23 cellular contexts compared by ENCODE assay signal in the genomic region with DNA sequence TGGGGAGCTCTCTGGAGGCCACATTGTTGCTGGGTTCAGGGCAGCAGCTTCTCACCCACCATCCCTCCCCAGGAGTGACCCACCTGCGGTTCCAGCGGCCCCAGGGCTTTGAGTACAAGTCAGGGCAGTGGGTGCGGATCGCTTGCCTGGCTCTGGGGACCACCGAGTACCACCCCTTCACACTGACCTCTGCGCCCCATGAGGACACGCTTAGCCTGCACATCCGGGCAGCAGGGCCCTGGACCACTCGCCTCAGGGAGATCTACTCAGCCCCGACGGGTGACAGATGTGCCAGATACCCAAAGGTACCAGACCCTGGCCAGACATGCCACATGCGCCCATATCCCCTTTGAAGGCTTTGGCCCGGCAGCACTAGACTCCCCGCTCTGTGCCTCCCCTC. TPM values are rescaled to one million over a fixed set of nuclear protein-coding genes. Genes with fewer than 3 reads are reported as not detected.
A peak's percentile ranks its signal among the peaks of the same experiment; 100 is the strongest.
DNase-seq lines count a peak whose midpoint lies in the region; ATAC-seq, FAIRE-seq and TF ChIP-seq lines count a peak whose summit lies in the region.
"Had no signal": no experiment of that assay in that cellular context is flagged by ENCODE, and none has a peak within 500 bp of the region (broad histone marks: within the 10 kb centered on the region; RNA-seq: fewer than 3 reads in every experiment).

No MANE protein-coding gene starts in this region.

- H3K36me3 ChIP-seq in RWPE2 (ENCODE audit: low read depth), result no peaks in the 10 kb centered on the region
- no peaks in the 10 kb centered on the region for H3K36me3 ChIP-seq in mammary epithelial cell (ENCODE audit: insufficient read depth, low read length)
- H3K36me3 ChIP-seq in keratinocyte (ENCODE audit: control insufficient read depth in 2 of 2, extremely low read depth in 1 of 2, insufficient read depth in 2 of 2, low read length in 2 of 2), result peaks cover 16 to 18% of the 10 kb centered on the region in 2 experiments

- in situ Hi-C loops in mammary epithelial cell (cut with MboI; ENCODE audit: low sequenced_read_pairs in 2 of 2), result no loop called here

- TF ChIP-seq CTCF in RWPE2 (IDR thresholded peaks at IDR 0.05; ENCODE audit: poor library complexity, severe bottlenecking), result no peak
- no peak for TF ChIP-seq CTCF in mammary epithelial cell (conservative IDR thresholded peaks at IDR 0.05 in 1 of 2, IDR thresholded peaks at IDR 0.05 in 1 of 2; ENCODE audit: extremely low read depth in 1 of 2, insufficient read depth in 1 of 2, low read depth in 1 of 2, low read length in 2 of 2)
- TF ChIP-seq CTCF in keratinocyte (optimal IDR thresholded peaks at IDR 0.05 in 1 of 3, IDR thresholded peaks at IDR 0.05 in 1 of 3, conservative IDR thresholded peaks at IDR 0.05 in 1 of 3; ENCODE audit: extremely low read depth in 1 of 3, insufficient read depth in 2 of 3, low read length in 3 of 3), result no peak

- peaks cover 2% of the 10 kb centered on the region for H3K9me1 ChIP-seq in keratinocyte (ENCODE audit: control insufficient read depth, extremely low read depth, insufficient read depth, low read length)

- no TSS peak for BruUV-seq in mammary epithelial cell (replicated peaks; lab: Mats Ljungman, UMichigan)

- peaks cover 60% of the 10 kb centered on the region for H3K4me1 Mint-ChIP-seq in stimulated activated effector memory CD8-positive, alpha-beta T cell treated with anti-CD3 and anti-CD28 coated beads, Interleukin-12 subunit alpha, Interleukin-12 subunit beta, amount 100 ng/mL, for 72 hours
- peaks cover 23% of the 10 kb centered on the region for H3K4me1 Mint-ChIP-seq in T-helper 2 cell treated with Interferon-gamma antibody and Interleukin-4, amounts not matched to agents 5 μg/mL and 100 μg/mL, for 36 hours (ENCODE audit: low read depth)
- peaks cover 25% of the 10 kb centered on the region for H3K4me1 Mint-ChIP-seq in stimulated activated naive CD8-positive, alpha-beta T cell treated with anti-CD3 and anti-CD28 coated beads, Interleukin-15, amount 100 ng/mL, for 72 hours

- H3K27me3 ChIP-seq in RWPE2 (ENCODE audit: insufficient read depth, poor library complexity, severe bottlenecking) (no peaks in the 10 kb centered on the region), mammary epithelial cell (ENCODE audit: insufficient read depth, low read length) (no peaks in the 10 kb centered on the region), keratinocyte (ENCODE audit: control insufficient read depth, extremely low read depth, insufficient read depth, low read length) (no peaks in the 10 kb centered on the region)

- H3K4me3 ChIP-seq in RWPE2 (ENCODE audit: severe bottlenecking) (no peak overlapping the region), mammary epithelial cell (replicated peaks in 1 of 3; ENCODE audit: insufficient read depth in 1 of 3, low read depth in 2 of 3, low read length in 3 of 3) (no peak overlapping the region), keratinocyte (ENCODE audit: control insufficient read depth in 2 of 3, extremely low read depth in 1 of 3, insufficient read depth in 2 of 3, low read depth in 1 of 3, low read length in 3 of 3) (no peak overlapping the region)

- dilution Hi-C loops in mammary epithelial cell (cut with HindIII; ENCODE audit: low sequenced_read_pairs) (no loop called here), keratinocyte (cut with MboI; ENCODE audit: extremely low pct_ligation_motif_present, low sequenced_read_pairs) (no loop called here)

- H3K27me3 Mint-ChIP-seq in T-helper 2 cell treated with Interferon-gamma antibody and Interleukin-4, amounts not matched to agents 5 μg/mL and 100 μg/mL, for 36 hours (ENCODE audit: low read depth), result no peaks in the 10 kb centered on the region
- H3K27me3 Mint-ChIP-seq in stimulated activated naive CD8-positive, alpha-beta T cell treated with anti-CD3 and anti-CD28 coated beads, Interleukin-15, amount 100 ng/mL, for 72 hours, result no peaks in the 10 kb centered on the region

- no peaks in the 10 kb centered on the region for H3K9me3 Mint-ChIP-seq in stimulated activated effector memory CD8-positive, alpha-beta T cell treated with anti-CD3 and anti-CD28 coated beads, Interleukin-12 subunit alpha, Interleukin-12 subunit beta, amount 100 ng/mL, for 72 hours
- H3K9me3 Mint-ChIP-seq in T-helper 2 cell treated with Interferon-gamma antibody and Interleukin-4, amounts not matched to agents 5 μg/mL and 100 μg/mL, for 36 hours, result no peaks in the 10 kb centered on the region
- no peaks in the 10 kb centered on the region for H3K9me3 Mint-ChIP-seq in stimulated activated naive CD8-positive, alpha-beta T cell treated with anti-CD3 and anti-CD28 coated beads, Interleukin-15, amount 100 ng/mL, for 72 hours
- H3K9me3 Mint-ChIP-seq: CD8-positive, alpha-beta memory T cell had no signal

- peaks cover 71% of the 10 kb centered on the region for H3K36me3 Mint-ChIP-seq in stimulated activated effector memory CD8-positive, alpha-beta T cell treated with anti-CD3 and anti-CD28 coated beads, Interleukin-12 subunit alpha, Interleukin-12 subunit beta, amount 100 ng/mL, for 72 hours
- H3K36me3 Mint-ChIP-seq in T-helper 2 cell treated with Interferon-gamma antibody and Interleukin-4, amounts not matched to agents 5 μg/mL and 100 μg/mL, for 36 hours (ENCODE audit: low read depth), result peaks cover 3% of the 10 kb centered on the region

- no peak overlapping the region for H2AFZ ChIP-seq in mammary epithelial cell (ENCODE audit: low read depth, low read length)
- H2AFZ ChIP-seq in keratinocyte (ENCODE audit: control insufficient read depth, low read length), result no peak overlapping the region

- H3K4me1 ChIP-seq in RWPE2 (ENCODE audit: insufficient read depth, poor library complexity, severe bottlenecking), result peaks cover 30% of the 10 kb centered on the region
- peaks cover 44% of the 10 kb centered on the region for H3K4me1 ChIP-seq in mammary epithelial cell (ENCODE audit: insufficient read depth, low read length)
- peaks cover 42% of the 10 kb centered on the region for H3K4me1 ChIP-seq in keratinocyte (ENCODE audit: control insufficient read depth, extremely low read depth, insufficient read depth, low read length)

- intact Hi-C loops in mammary epithelial cell (cut with micrococcal nuclease), result loop anchor here (2.0 kb wide), 2 partner anchors 35 to 295 kb away; no protein-coding TSS in a partner anchor

- FAIRE-seq in keratinocyte (lab: Jason Lieb, UNC), result no peak
- FAIRE-seq: D721Med, H54 had no signal

- H3K4me3 Mint-ChIP-seq in stimulated activated effector memory CD8-positive, alpha-beta T cell treated with anti-CD3 and anti-CD28 coated beads, Interleukin-12 subunit alpha, Interleukin-12 subunit beta, amount 100 ng/mL, for 72 hours, result no peak overlapping the region
- H3K4me3 Mint-ChIP-seq in T-helper 2 cell treated with Interferon-gamma antibody and Interleukin-4, amounts not matched to agents 5 μg/mL and 100 μg/mL, for 36 hours, result no peak overlapping the region
- H3K4me3 Mint-ChIP-seq in stimulated activated naive CD8-positive, alpha-beta T cell treated with anti-CD3 and anti-CD28 coated beads, Interleukin-15, amount 100 ng/mL, for 72 hours, result no peak overlapping the region
- H3K4me3 Mint-ChIP-seq: CD8-positive, alpha-beta memory T cell had no signal

- no peak for ATAC-seq in RWPE2 (ENCODE audit: low read depth)
- ATAC-seq in stimulated activated effector memory CD8-positive, alpha-beta T cell treated with anti-CD3 and anti-CD28 coated beads, Interleukin-12 subunit alpha, Interleukin-12 subunit beta, amount 100 ng/mL, for 72 hours, result no peak
- no peak for ATAC-seq in stimulated activated naive CD8-positive, alpha-beta T cell treated with anti-CD3 and anti-CD28 coated beads, Interleukin-15, amount 100 ng/mL, for 72 hours
- ATAC-seq: SK-N-SH treated with all-trans-retinoic acid at 6 μM for 48 hours had no signal

- CTCF ChIA-PET in mammary epithelial cell (lab: Charles Lee; ENCODE audit: low non-redundant PET), result interaction anchor here (0.6 kb wide), 1 partner anchor 38 kb away, joined by 4 read pairs; no protein-coding TSS in a partner anchor

- H3K4me2 ChIP-seq in mammary epithelial cell (ENCODE audit: insufficient read depth, low read depth, low read length) (no peak overlapping the region), keratinocyte (ENCODE audit: control insufficient read depth, extremely low read depth, insufficient read depth, low read depth, low read length) (no peak overlapping the region)

- no peaks in the 10 kb centered on the region for H3K9me3 ChIP-seq in RWPE2 (ENCODE audit: severe bottlenecking)
- no peaks in the 10 kb centered on the region for H3K9me3 ChIP-seq in mammary epithelial cell (replicated peaks; ENCODE audit: insufficient read depth, low read length)
- no peaks in the 10 kb centered on the region for H3K9me3 ChIP-seq in keratinocyte (ENCODE audit: control insufficient read depth, low read depth, low read length)

- H3K27ac Mint-ChIP-seq in stimulated activated effector memory CD8-positive, alpha-beta T cell treated with anti-CD3 and anti-CD28 coated beads, Interleukin-12 subunit alpha, Interleukin-12 subunit beta, amount 100 ng/mL, for 72 hours, result peak overlapping the region; percentile 78
- no peak overlapping the region for H3K27ac Mint-ChIP-seq in T-helper 2 cell treated with Interferon-gamma antibody and Interleukin-4, amounts not matched to agents 5 μg/mL and 100 μg/mL, for 36 hours
- H3K27ac Mint-ChIP-seq in stimulated activated naive CD8-positive, alpha-beta T cell treated with anti-CD3 and anti-CD28 coated beads, Interleukin-15, amount 100 ng/mL, for 72 hours, result no peak overlapping the region

- H3K79me2 ChIP-seq in mammary epithelial cell (ENCODE audit: insufficient read depth, low read length) (no peaks in the 10 kb centered on the region), keratinocyte (ENCODE audit: control insufficient read depth, insufficient read depth, low read length) (no peaks in the 10 kb centered on the region)

- DNase-seq in RWPE2 (ENCODE audit: low spot score) (no peak), mammary epithelial cell (no peak), keratinocyte (ENCODE audit: low read depth, low spot score) (no peak), MV-4-11 (lab: John Stamatoyannopoulos, UW) (no peak), NCI-H128 (lab: John Stamatoyannopoulos, UW; ENCODE audit: unreplicated experiment) (no peak)
- DNase-seq in stimulated activated effector memory CD8-positive, alpha-beta T cell treated with anti-CD3 and anti-CD28 coated beads, Interleukin-12 subunit alpha, Interleukin-12 subunit beta, amount 100 ng/mL, for 72 hours (ENCODE audit: low spot score in 2 of 2), result no peak
- DNase-seq in T-helper 2 cell treated with Interferon-gamma antibody and Interleukin-4, amounts not matched to agents 5 μg/mL and 100 μg/mL, for 36 hours (ENCODE audit: low spot score), result no peak
- DNase-seq in stimulated activated naive CD8-positive, alpha-beta T cell treated with anti-CD3 and anti-CD28 coated beads, Interleukin-15, amount 100 ng/mL, for 72 hours, result no peak
- DNase-seq: C1 segment of cervical spinal cord; CD8-positive, alpha-beta memory T cell; DMS79 treated with DMSO at 0.1 percent for 48 hours; NCI-H1048; NCI-H1694 treated with DMSO at 0.1 percent for 48 hours; NCI-H2107; NCI-H510A; NCI-H774; SIG-M5 had no signal

- no peaks in the 10 kb centered on the region for H4K20me1 ChIP-seq in mammary epithelial cell (ENCODE audit: insufficient read depth, low read length)
- H4K20me1 ChIP-seq in keratinocyte (ENCODE audit: control insufficient read depth, extremely low read depth, insufficient read depth, low read length), result no peaks in the 10 kb centered on the region

- 96% methylated on average over 9 of the region's 14 CpGs for WGBS in mammary epithelial cell (ENCODE audit: low coverage, missing lambda C conversion rate)

- H3K9ac ChIP-seq in mammary epithelial cell (ENCODE audit: insufficient read depth, low read length) (no peak overlapping the region), keratinocyte (ENCODE audit: control insufficient read depth, extremely low read depth, insufficient read depth, low read length) (no peak overlapping the region)

- H3K27ac ChIP-seq in RWPE2 (ENCODE audit: poor library complexity, severe bottlenecking), result peak overlapping the region; percentile 82
- H3K27ac ChIP-seq in mammary epithelial cell (ENCODE audit: insufficient read depth, low read depth, low read length), result peak overlapping the region; percentile 86
- H3K27ac ChIP-seq in keratinocyte (ENCODE audit: control insufficient read depth, insufficient read depth, low read length), result peak overlapping the region; percentile 93

RNA-seq across cellular contexts. Expression of gene SHF, which starts 26.1 kb away (rescaled TPM):
- total RNA-seq in mammary epithelial cell, result 1 to 10 TPM in 1 of 2 donors, under 1 TPM in 1; 0.50 to 1.3 TPM
- 1.0 TPM for polyA plus RNA-seq in mammary epithelial cell
- not detected for polyA minus RNA-seq in mammary epithelial cell
- 0.24 to 0.57 TPM (median 0.26 TPM) in 3 replicates for polyA plus RNA-seq in keratinocyte
- polyA plus RNA-seq in keratinocyte (2011; ENCODE audit: low read depth), result 2.0 TPM
- polyA plus RNA-seq in keratinocyte (2011; cell fraction: cytosol; rRNA removed), result 0.30 and 0.35 TPM in 2 replicates
- 0.55 and 0.59 TPM in 2 replicates for polyA plus RNA-seq in keratinocyte (2011; cell fraction: nucleus; rRNA removed)
- 0.30 and 8.9 TPM in 2 replicates for polyA plus RNA-seq in keratinocyte (2012; ENCODE audit: low replicate concordance)
- 0.63 TPM in 1 of 3 replicates, not detected in the others for polyA minus RNA-seq in keratinocyte
- polyA minus RNA-seq in keratinocyte (2011; cell fraction: cytosol; rRNA and poly(A)+ RNA removed), result not detected
- polyA minus RNA-seq in keratinocyte (2011; cell fraction: nucleus; rRNA and poly(A)+ RNA removed), result 0.53 and 0.85 TPM in 2 replicates

RNA-seq across cellular contexts. Expression of gene DUOX1, which starts 31.9 kb away (rescaled TPM):
- 10 to 100 TPM; 15.0 to 42.8 TPM for total RNA-seq in mammary epithelial cell
- polyA plus RNA-seq in mammary epithelial cell (10.5 TPM), keratinocyte (13.6 to 32.5 TPM (median 16.3 TPM) in 3 replicates)
- polyA minus RNA-seq in mammary epithelial cell (25.9 TPM), keratinocyte (53.5 to 83.7 TPM (median 55.5 TPM) in 3 replicates)
- 28.6 TPM for polyA plus RNA-seq in keratinocyte (2011; ENCODE audit: low read depth)
- polyA plus RNA-seq in keratinocyte (2011; cell fraction: cytosol; rRNA removed), result 5.0 and 5.6 TPM in 2 replicates
- 99.6 and 112 TPM in 2 replicates for polyA plus RNA-seq in keratinocyte (2011; cell fraction: nucleus; rRNA removed)
- polyA plus RNA-seq in keratinocyte (2012; ENCODE audit: low replicate concordance), result 24.7 and 76.3 TPM in 2 replicates
- polyA minus RNA-seq in keratinocyte (2011; cell fraction: cytosol; rRNA and poly(A)+ RNA removed), result 10.7 TPM
- 81.7 and 91.0 TPM in 2 replicates for polyA minus RNA-seq in keratinocyte (2011; cell fraction: nucleus; rRNA and poly(A)+ RNA removed)
- total RNA-seq: M059J, OCI-LY7 had no signal

RNA-seq across cellular contexts. Expression of gene DUOXA1, which starts 32.0 kb away (rescaled TPM):
- total RNA-seq in mammary epithelial cell, result 1 to 10 TPM; 1.8 to 5.5 TPM
- 2.2 TPM for polyA plus RNA-seq in mammary epithelial cell
- polyA minus RNA-seq in mammary epithelial cell, result not detected
- 14.1 to 37.2 TPM (median 15.1 TPM) in 3 replicates for polyA plus RNA-seq in keratinocyte
- 31.6 TPM for polyA plus RNA-seq in keratinocyte (2011; ENCODE audit: low read depth)
- polyA plus RNA-seq in keratinocyte (2011; cell fraction: cytosol; rRNA removed), result 10.0 and 11.2 TPM in 2 replicates
- 83.6 and 94.1 TPM in 2 replicates for polyA plus RNA-seq in keratinocyte (2011; cell fraction: nucleus; rRNA removed)
- 12.9 and 111 TPM in 2 replicates for polyA plus RNA-seq in keratinocyte (2012; ENCODE audit: low replicate concordance)
- 26.4 to 62.0 TPM (median 42.9 TPM) in 3 replicates for polyA minus RNA-seq in keratinocyte
- polyA minus RNA-seq in keratinocyte (2011; cell fraction: cytosol; rRNA and poly(A)+ RNA removed), result 23.8 TPM
- polyA minus RNA-seq in keratinocyte (2011; cell fraction: nucleus; rRNA and poly(A)+ RNA removed), result 36.1 and 44.3 TPM in 2 replicates
- total RNA-seq: M059J, OCI-LY7 had no signal

RNA-seq across cellular contexts. Expression of gene DUOXA2, which starts 47.5 kb away (rescaled TPM):
- total RNA-seq in mammary epithelial cell, result not detected
- polyA plus RNA-seq in mammary epithelial cell, result not detected
- not detected for polyA minus RNA-seq in mammary epithelial cell
- polyA plus RNA-seq in keratinocyte, result not detected in 3 replicates
- polyA plus RNA-seq in keratinocyte (2011; ENCODE audit: low read depth), result not detected
- not detected in 2 replicates for polyA plus RNA-seq in keratinocyte (2011; cell fraction: cytosol; rRNA removed)
- not detected in 2 replicates for polyA plus RNA-seq in keratinocyte (2011; cell fraction: nucleus; rRNA removed)
- polyA plus RNA-seq in keratinocyte (2012; ENCODE audit: low replicate concordance), result 0.19 and 0.78 TPM in 2 replicates
- polyA minus RNA-seq in keratinocyte, result not detected in 3 replicates
- not detected for polyA minus RNA-seq in keratinocyte (2011; cell fraction: cytosol; rRNA and poly(A)+ RNA removed)
- polyA minus RNA-seq in keratinocyte (2011; cell fraction: nucleus; rRNA and poly(A)+ RNA removed), result not detected in 2 replicates
- total RNA-seq: A673; CD8-positive, alpha-beta memory T cell; OCI-LY7 had no signal
- polyA plus RNA-seq: CD8-positive, alpha-beta memory T cell had no signal

RNA-seq across cellular contexts. Expression of gene DUOX2, which starts 47.7 kb away (rescaled TPM):
- total RNA-seq in mammary epithelial cell, result under 1 TPM; 0.24 to 0.33 TPM
- polyA plus RNA-seq in mammary epithelial cell (0.06 TPM), keratinocyte (0.31 to 0.75 TPM (median 0.31 TPM) in 3 replicates)
- polyA minus RNA-seq in mammary epithelial cell (not detected), keratinocyte (0.49 to 1.8 TPM (median 0.80 TPM) in 3 replicates)
- polyA plus RNA-seq in keratinocyte (2011; ENCODE audit: low read depth), result 2.3 TPM
- 0.18 TPM in 2 replicates for polyA plus RNA-seq in keratinocyte (2011; cell fraction: cytosol; rRNA removed)
- 3.1 and 4.8 TPM in 2 replicates for polyA plus RNA-seq in keratinocyte (2011; cell fraction: nucleus; rRNA removed)
- polyA plus RNA-seq in keratinocyte (2012; ENCODE audit: low replicate concordance), result 0.22 and 3.1 TPM in 2 replicates
- 0.38 TPM for polyA minus RNA-seq in keratinocyte (2011; cell fraction: cytosol; rRNA and poly(A)+ RNA removed)
- 1.3 and 2.2 TPM in 2 replicates for polyA minus RNA-seq in keratinocyte (2011; cell fraction: nucleus; rRNA and poly(A)+ RNA removed)
- total RNA-seq: CD8-positive, alpha-beta memory T cell; M059J had no signal
- polyA plus RNA-seq: CD8-positive, alpha-beta memory T cell had no signal
